In genomic region chr3:147797095-147797494, GRCh38 we compare ENCODE assay signal across 18 cellular contexts.
A peak's percentile ranks its signal among the peaks of the same experiment; 100 is the strongest.
DNase-seq lines count a peak whose midpoint lies in the region; ATAC-seq lines count a peak whose summit lies in the region.
"Had no signal": no experiment of that assay in that cellular context is flagged by ENCODE, and none has a peak within 500 bp of the region (broad histone marks: within the 10 kb centered on the region; RNA-seq: fewer than 3 reads in every experiment).

No MANE protein-coding gene starts in this region.

- no peak overlapping the region for H3K4me3 Mint-ChIP-seq in stimulated activated memory B cell treated with anti-CD40 and anti-IgM and Interleukin-4, amounts not matched to agents 10 μg/mL and 1 μg/mL and 100 μg/mL, for 72 hours
- no peak overlapping the region for H3K4me3 Mint-ChIP-seq in activated CD4-positive, alpha-beta memory T cell treated with anti-CD3 and anti-CD28 coated beads for 36 hours
- H3K4me3 Mint-ChIP-seq: T-helper 17 cell had no signal

- H3K36me3 Mint-ChIP-seq in stimulated activated memory B cell treated with anti-CD40 and anti-IgM and Interleukin-4, amounts not matched to agents 10 μg/mL and 1 μg/mL and 100 μg/mL, for 72 hours = no peaks in the 10 kb centered on the region
- H3K36me3 Mint-ChIP-seq in activated CD4-positive, alpha-beta memory T cell treated with anti-CD3 and anti-CD28 coated beads for 36 hours = no peaks in the 10 kb centered on the region

- POLR2A ChIA-PET in activated CD4-positive, alpha-beta memory T cell treated with anti-CD3 and anti-CD28 coated beads for 36 hours (lab: Charles Lee) = no interaction called here

- peak; percentile 59 for DNase-seq in LHCN-M2 (ENCODE audit: low read depth)
- peak; percentile 9 for DNase-seq in NCI-H2029 (lab: John Stamatoyannopoulos, UW)
- DNase-seq in SHP77 (lab: John Stamatoyannopoulos, UW) = peak; percentile 51 to 57
- peak; percentile 63 for DNase-seq in myocyte (ENCODE audit: low read depth)
- no peak for DNase-seq in OCI-M1 (lab: John Stamatoyannopoulos, UW)
- DNase-seq in activated CD4-positive, alpha-beta memory T cell treated with anti-CD3 and anti-CD28 coated beads for 36 hours = no peak
- DNase-seq: activated T-cell treated with anti-CD3 and anti-CD28 coated beads for 4 hours; amniotic stem cell; central memory CD4-positive, alpha-beta T cell; KBM-7; MV-4-11; NCI-H226; Right ventricle myocardium superior; stomach; T-helper 17 cell; upper lobe of left lung had no signal

- intact Hi-C loops in activated CD4-positive, alpha-beta memory T cell treated with anti-CD3 and anti-CD28 coated beads for 36 hours (cut with micrococcal nuclease) = no loop called here

- no peaks in the 10 kb centered on the region for H3K4me1 Mint-ChIP-seq in stimulated activated memory B cell treated with anti-CD40 and anti-IgM and Interleukin-4, amounts not matched to agents 10 μg/mL and 1 μg/mL and 100 μg/mL, for 72 hours
- no peaks in the 10 kb centered on the region for H3K4me1 Mint-ChIP-seq in activated CD4-positive, alpha-beta memory T cell treated with anti-CD3 and anti-CD28 coated beads for 36 hours (ENCODE audit: low read depth)
- H3K4me1 Mint-ChIP-seq: T-helper 17 cell had no signal

- ATAC-seq in HG02981 (IDR thresholded peaks at IDR 0.05; ENCODE audit: unreplicated experiment) = no peak
- ATAC-seq in stimulated activated memory B cell treated with anti-CD40 and anti-IgM and Interleukin-4, amounts not matched to agents 10 μg/mL and 1 μg/mL and 100 μg/mL, for 72 hours = no peak
- ATAC-seq: T-helper 17 cell had no signal

- CTCF ChIA-PET in activated CD4-positive, alpha-beta memory T cell treated with anti-CD3 and anti-CD28 coated beads for 36 hours (lab: Charles Lee) = no interaction called here

- H3K27ac Mint-ChIP-seq in stimulated activated memory B cell treated with anti-CD40 and anti-IgM and Interleukin-4, amounts not matched to agents 10 μg/mL and 1 μg/mL and 100 μg/mL, for 72 hours = no peak overlapping the region
- no peak overlapping the region for H3K27ac Mint-ChIP-seq in activated CD4-positive, alpha-beta memory T cell treated with anti-CD3 and anti-CD28 coated beads for 36 hours
- H3K27ac Mint-ChIP-seq: T-helper 17 cell had no signal

- H3K9me3 Mint-ChIP-seq in stimulated activated memory B cell treated with anti-CD40 and anti-IgM and Interleukin-4, amounts not matched to agents 10 μg/mL and 1 μg/mL and 100 μg/mL, for 72 hours = no peaks in the 10 kb centered on the region
- H3K9me3 Mint-ChIP-seq in activated CD4-positive, alpha-beta memory T cell treated with anti-CD3 and anti-CD28 coated beads for 36 hours = no peaks in the 10 kb centered on the region

- H3K27me3 Mint-ChIP-seq in stimulated activated memory B cell treated with anti-CD40 and anti-IgM and Interleukin-4, amounts not matched to agents 10 μg/mL and 1 μg/mL and 100 μg/mL, for 72 hours = no peaks in the 10 kb centered on the region
- H3K27me3 Mint-ChIP-seq in activated CD4-positive, alpha-beta memory T cell treated with anti-CD3 and anti-CD28 coated beads for 36 hours = no peaks in the 10 kb centered on the region
- H3K27me3 Mint-ChIP-seq: T-helper 17 cell had no signal

Comparison
In these comparisons a context has a peak if more than half of its experiments do, and no peak if none do; other contexts are left out.
1. DNase-seq: peak in LHCN-M2 (single experiment), NCI-H2029 (single experiment), SHP77 (2 of 2) and myocyte (single experiment); none in OCI-M1 (single experiment) and activated CD4-positive, alpha-beta memory T cell treated with anti-CD3 and anti-CD28 coated beads for 36 hours (single experiment).